Comparison of ENCODE assay signal across 1 cellular context in the genomic region with DNA sequence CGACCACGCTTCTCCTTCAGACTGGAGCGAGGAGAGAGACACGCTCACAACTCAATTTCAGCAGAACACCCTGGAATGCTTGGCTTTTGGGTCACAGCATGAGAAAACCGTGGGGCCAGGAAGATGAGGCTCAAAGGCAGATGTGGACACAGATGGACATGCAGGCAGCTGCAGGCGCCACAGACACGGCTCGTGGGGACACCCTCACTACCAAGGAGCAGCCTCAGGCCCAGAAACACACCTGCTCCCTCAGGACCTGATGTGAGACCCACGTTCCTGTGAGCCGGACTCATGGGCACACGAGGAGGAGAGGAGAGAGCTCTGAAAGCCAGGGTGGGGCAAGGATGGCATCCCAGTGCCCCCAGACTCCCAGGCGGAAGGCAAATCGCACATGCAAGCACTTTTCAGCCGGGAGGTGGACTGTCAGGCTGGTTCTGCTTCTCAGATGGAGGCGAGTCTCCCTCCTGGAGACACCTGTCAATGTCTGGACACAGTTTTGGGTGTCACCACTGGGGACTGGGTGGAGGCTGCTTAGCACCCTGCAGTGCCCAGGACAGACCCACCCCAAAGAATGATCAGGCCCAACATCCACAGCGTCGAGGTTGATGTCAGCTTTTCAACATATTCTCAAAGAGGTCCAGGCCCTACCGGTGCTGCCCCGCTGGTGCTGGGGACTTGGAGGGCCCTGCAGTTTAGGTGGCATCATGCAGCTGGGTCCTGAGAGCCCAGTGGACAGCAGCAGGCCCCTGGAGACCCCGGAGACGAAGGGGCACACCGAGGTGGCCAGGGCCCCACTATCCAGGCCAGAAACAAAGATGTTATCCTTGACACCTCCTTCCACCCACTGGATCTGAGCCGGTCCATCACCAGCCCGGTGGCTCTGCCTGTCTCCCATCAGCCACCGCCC.
TF ChIP-seq lines count a peak whose summit lies in the region.

No MANE protein-coding gene starts in this region.

TF ChIP-seq in SK-N-SH treated with all-trans-retinoic acid at 6 μM for 48 hours, 23 proteins besides CTCF, POLR2A, EP300 and RAD21 (continued from another document):
- TF ChIP-seq, protein P1, sequence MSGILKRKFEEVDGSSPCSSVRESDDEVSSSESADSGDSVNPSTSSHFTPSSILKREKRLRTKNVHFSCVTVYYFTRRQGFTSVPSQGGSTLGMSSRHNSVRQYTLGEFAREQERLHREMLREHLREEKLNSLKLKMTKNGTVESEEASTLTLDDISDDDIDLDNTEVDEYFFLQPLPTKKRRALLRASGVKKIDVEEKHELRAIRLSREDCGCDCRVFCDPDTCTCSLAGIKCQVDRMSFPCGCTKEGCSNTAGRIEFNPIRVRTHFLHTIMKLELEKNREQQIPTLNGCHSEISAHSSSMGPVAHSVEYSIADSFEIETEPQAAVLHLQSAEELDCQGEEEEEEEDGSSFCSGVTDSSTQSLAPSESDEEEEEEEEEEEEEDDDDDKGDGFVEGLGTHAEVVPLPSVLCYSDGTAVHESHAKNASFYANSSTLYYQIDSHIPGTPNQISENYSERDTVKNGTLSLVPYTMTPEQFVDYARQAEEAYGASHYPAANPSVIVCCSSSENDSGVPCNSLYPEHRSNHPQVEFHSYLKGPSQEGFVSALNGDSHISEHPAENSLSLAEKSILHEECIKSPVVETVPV (CRISPR knock-in tag; IDR thresholded peaks at IDR 0.05): no peak
- TF ChIP-seq ISL1 (CRISPR knock-in tag; IDR thresholded peaks at IDR 0.05) (no peak), POU6F1 (CRISPR knock-in tag; IDR thresholded peaks at IDR 0.05; ENCODE audit: borderline replicate concordance, low read depth) (no peak), ZFP3 (CRISPR knock-in tag; IDR thresholded peaks at IDR 0.05) (no peak), ZNF565 (CRISPR knock-in tag; conservative IDR thresholded peaks at IDR 0.05; ENCODE audit: low read depth) (no peak), ZNF70 (CRISPR knock-in tag; IDR thresholded peaks at IDR 0.05) (no peak), TCF4 (CRISPR knock-in tag; IDR thresholded peaks at IDR 0.05; ENCODE audit: borderline replicate concordance) (no peak), TSHZ2 (CRISPR knock-in tag; IDR thresholded peaks at IDR 0.05) (no peak)
TF ChIP-seq in SK-N-SH treated with all-trans-retinoic acid at 6 μM for 48 hours: peak in this region for 0.
